Comparison of ENCODE assay signal across 13 cellular contexts in the genomic region with DNA sequence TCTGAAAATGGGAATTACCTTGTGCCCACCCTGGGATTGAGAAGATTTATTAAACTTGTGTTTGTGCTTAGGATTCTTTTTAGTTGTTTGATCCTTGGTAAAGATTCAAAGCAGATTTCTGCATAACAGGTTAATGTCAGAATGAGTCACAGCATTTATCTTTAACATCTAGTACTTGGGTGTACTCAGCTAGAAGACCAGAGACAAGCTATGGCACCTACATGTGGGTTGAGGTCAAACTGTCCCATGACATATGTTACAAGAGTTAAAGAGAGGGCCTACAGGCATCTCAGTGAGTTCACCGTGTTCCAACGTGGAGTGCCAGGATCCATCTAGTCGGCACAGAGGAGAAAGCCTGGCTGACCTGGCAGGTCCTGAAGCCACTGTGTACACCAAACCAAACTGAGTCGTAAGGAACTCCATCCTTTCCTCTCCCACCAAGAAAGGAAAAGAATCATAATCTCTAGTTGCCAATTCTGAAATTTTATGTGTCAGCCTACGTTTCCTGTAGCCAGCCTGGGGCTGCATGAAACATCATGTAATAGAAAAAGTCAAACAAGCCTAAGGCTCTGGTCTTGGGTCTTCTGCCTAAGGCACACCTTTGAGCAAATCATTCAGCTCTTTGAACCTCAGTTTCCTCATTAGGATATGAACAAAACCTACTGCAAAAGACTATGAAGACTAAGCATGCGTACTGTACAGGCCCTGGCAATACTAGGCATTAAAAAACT.
DNase-seq lines count a peak whose midpoint lies in the region; ATAC-seq and TF ChIP-seq lines count a peak whose summit lies in the region.
"Had no signal": no experiment of that assay in that cellular context is flagged by ENCODE, and none has a peak within 500 bp of the region (broad histone marks: within the 10 kb centered on the region; RNA-seq: fewer than 3 reads in every experiment).

No MANE protein-coding gene starts in this region.

- no peak overlapping the region for H3K4me3 ChIP-seq in left lung
- H3K4me3 ChIP-seq: BLaER1 treated with 17β-estradiol and CSF1 and Interleukin-3, amounts not matched to agents 10 nM and 100 nM; SJCRH30; testis had no signal

- ATAC-seq in left lung = no peak

- peak; percentile 4 to 6 for DNase-seq in stimulated activated CD4-positive, alpha-beta T cell treated with anti-CD3 and anti-CD28 coated beads, Interleukin-4, amount 100 ng/mL, for 48 hours (ENCODE audit: low read depth in 2 of 2)
- DNase-seq in stimulated activated CD4-positive, alpha-beta T cell treated with anti-CD3 and anti-CD28 coated beads, Interleukin-4, amount 100 ng/mL, for 24 hours = no peak
- peak; percentile 5 to 17 for DNase-seq in activated CD4-positive, alpha-beta T cell treated with anti-CD3 and anti-CD28 coated beads, Interleukin-2, amount 50 U/mL, for 48 hours
- DNase-seq in epithelial cell of prostate (ENCODE audit: low read depth, low spot score) (peak; percentile 18), left lung (no peak), 8988T (no peak), mucosa of gallbladder (ENCODE audit: low spot score) (no peak)
- DNase-seq: amygdala, DMS53, NCI-H446 treated with DMSO at 0.1 percent for 48 hours, SJCRH30, testis had no signal

- peaks cover 0 to under 1% of the 10 kb centered on the region in 2 donors for H3K36me3 ChIP-seq in left lung
- H3K36me3 ChIP-seq: SJCRH30 had no signal

- TF ChIP-seq CTCF in left lung (IDR thresholded peaks at IDR 0.05) = no peak

- H3K27me3 ChIP-seq in left lung = no peaks in the 10 kb centered on the region
- H3K27me3 ChIP-seq: BLaER1 treated with 17β-estradiol and CSF1 and Interleukin-3, amounts not matched to agents 10 nM and 100 nM; SJCRH30; testis had no signal

- no peaks in the 10 kb centered on the region for H3K9me3 ChIP-seq in left lung
- H3K9me3 ChIP-seq: BLaER1 treated with 17β-estradiol and CSF1 and Interleukin-3, amounts not matched to agents 10 nM and 100 nM; SJCRH30; testis had no signal

- intact Hi-C loops in left lung (cut with DNase I) = no loop called here

- H3K27ac ChIP-seq in epithelial cell of prostate (peak overlapping the region; percentile 2), left lung (no peak overlapping the region)
- H3K27ac ChIP-seq: BLaER1 treated with 17β-estradiol and CSF1 and Interleukin-3, amounts not matched to agents 10 nM and 100 nM; SJCRH30 had no signal

- H3K4me1 ChIP-seq in left lung = no peaks in the 10 kb centered on the region
- H3K4me1 ChIP-seq: BLaER1 treated with 17β-estradiol and CSF1 and Interleukin-3, amounts not matched to agents 10 nM and 100 nM; SJCRH30 had no signal

Comparison
In these comparisons a context has a peak if more than half of its experiments do, and no peak if none do; other contexts are left out.
1. DNase-seq: peak in stimulated activated CD4-positive, alpha-beta T cell treated with anti-CD3 and anti-CD28 coated beads, Interleukin-4, amount 100 ng/mL, for 48 hours (2 of 2), activated CD4-positive, alpha-beta T cell treated with anti-CD3 and anti-CD28 coated beads, Interleukin-2, amount 50 U/mL, for 48 hours (2 of 2) and epithelial cell of prostate (single experiment); none in stimulated activated CD4-positive, alpha-beta T cell treated with anti-CD3 and anti-CD28 coated beads, Interleukin-4, amount 100 ng/mL, for 24 hours (single experiment), left lung (0 of 2), 8988T (single experiment) and mucosa of gallbladder (single experiment).